8 cellular contexts compared by ENCODE assay signal in genomic region chr12:124567673-124568373, GRCh38. TPM values are rescaled to one million over a fixed set of nuclear protein-coding genes. Genes with fewer than 3 reads are reported as not detected.
DNase-seq lines count a peak whose midpoint lies in the region; ATAC-seq and TF ChIP-seq lines count a peak whose summit lies in the region.

No MANE protein-coding gene starts in this region.

- H3K4me2 ChIP-seq in DND-41 (ENCODE audit: insufficient read depth, low read length) (peak overlapping the region; percentile 82), GM23338 (peak overlapping the region; percentile 95)

- H3K9ac ChIP-seq in DND-41 (ENCODE audit: low read depth, low read length): peak overlapping the region; percentile 79

- H3K4me3 ChIP-seq in DND-41 (ENCODE audit: low read depth in 1 of 2, low read length in 2 of 2) (peak overlapping the region; percentile 19 to 58; a peak in 3 of 4 replicates), GM23338 (peak overlapping the region; percentile 84), neuron (ENCODE audit: low read length) (peak overlapping the region; percentile 55)

- peak overlapping the region; percentile 87 for H3K27ac ChIP-seq in DND-41 (ENCODE audit: low read length)
- peak overlapping the region; percentile 78; the same call in 1 of the 2 replicates for H3K27ac ChIP-seq in GM23338 (ENCODE audit: low read depth)
- no peak overlapping the region for H3K27ac ChIP-seq in foreskin keratinocyte

- DNase-seq in DND-41 (peak; percentile 91), GM23338 (ENCODE audit: low spot score) (peak; percentile 75), LoVo (ENCODE audit: low spot score) (peak; percentile 87), SIG-M5 treated with dmso at 0.1 percent for 504 hours (lab: John Stamatoyannopoulos, UW; ENCODE audit: unreplicated experiment) (peak; percentile 85), foreskin keratinocyte (peak in 1 of 2 donors; percentile 68), stromal cell of bone marrow (ENCODE audit: low read depth) (peak; percentile 91)
- peak; percentile 48 to 80 (median 54) for DNase-seq in activated naive CD4-positive, alpha-beta T cell (lab: John Stamatoyannopoulos, UW)

- H3K9me2 ChIP-seq in GM23338 (ENCODE audit: insufficient read depth): no peaks in the 10 kb centered on the region

- H4K20me1 ChIP-seq in DND-41 (ENCODE audit: insufficient read depth, low read length): peaks cover 36% of the 10 kb centered on the region
- peaks cover 23% of the 10 kb centered on the region for H4K20me1 ChIP-seq in GM23338 (replicated peaks; ENCODE audit: insufficient read depth)

- H3K79me2 ChIP-seq in DND-41 (ENCODE audit: insufficient read depth, low read length) (peaks cover 44% of the 10 kb centered on the region), GM23338 (replicated peaks; ENCODE audit: insufficient read depth) (peaks cover 40% of the 10 kb centered on the region)

- TF ChIP-seq CTCF in DND-41 (IDR thresholded peaks at IDR 0.05; ENCODE audit: borderline replicate concordance, extremely low read depth, low read length, poor library complexity, severe bottlenecking): peak; percentile 36
- TF ChIP-seq CTCF in GM23338 (conservative IDR thresholded peaks at IDR 0.05; ENCODE audit: low read depth in 2 of 2): peak in 1 of 2 experiments; percentile 24; a peak in 1 of 4 replicates
- peak; percentile 10 for TF ChIP-seq CTCF in foreskin keratinocyte (conservative IDR thresholded peaks at IDR 0.05)

- peaks cover 15% of the 10 kb centered on the region for H3K27me3 Mint-ChIP-seq in GM23338 (ENCODE audit: insufficient read depth, low read depth, poor library complexity)

- peaks cover 39% of the 10 kb centered on the region for H3K4me1 Mint-ChIP-seq in GM23338

- H3K4me1 ChIP-seq in DND-41 (ENCODE audit: insufficient read depth, low read length) (peaks cover 32% of the 10 kb centered on the region), GM23338 (ENCODE audit: insufficient read depth) (peaks cover 41% of the 10 kb centered on the region), foreskin keratinocyte (peaks cover 22% of the 10 kb centered on the region), neuron (ENCODE audit: insufficient read depth, low read length) (peaks cover 34% of the 10 kb centered on the region)

- peak overlapping the region; percentile 76 for H3K27ac Mint-ChIP-seq in GM23338

- no peaks in the 10 kb centered on the region for H3K9me3 ChIP-seq in DND-41 (ENCODE audit: insufficient read depth, low read length, severe bottlenecking)
- H3K9me3 ChIP-seq in neuron (ENCODE audit: low read length): no peaks in the 10 kb centered on the region

- no peaks in the 10 kb centered on the region for H3K27me3 ChIP-seq in DND-41 (ENCODE audit: insufficient read depth, low read length, poor library complexity)
- H3K27me3 ChIP-seq in GM23338 (ENCODE audit: insufficient read depth): no peaks in the 10 kb centered on the region
- H3K27me3 ChIP-seq in foreskin keratinocyte: no peaks in the 10 kb centered on the region
- peaks cover 8% of the 10 kb centered on the region for H3K27me3 ChIP-seq in neuron (ENCODE audit: insufficient read depth, low read length)

- no peaks in the 10 kb centered on the region for H3K9me3 Mint-ChIP-seq in GM23338

- ATAC-seq in DND-41 (ENCODE audit: insufficient read depth, low read depth) (peak; percentile 62), GM23338 (peak; percentile 6), foreskin keratinocyte (peak; percentile 58)

- H3F3A ChIP-seq in GM23338 (replicated peaks; ENCODE audit: low read depth): peaks cover 18% of the 10 kb centered on the region; the same call in 1 of the 2 replicates

- H3K36me3 ChIP-seq in DND-41 (ENCODE audit: insufficient read depth, low read length) (no peaks in the 10 kb centered on the region; the same call in 1 of the 2 replicates), GM23338 (ENCODE audit: insufficient read depth) (no peaks in the 10 kb centered on the region), neuron (ENCODE audit: insufficient read depth, low read length) (no peaks in the 10 kb centered on the region)

- no peaks in the 10 kb centered on the region for H3K36me3 Mint-ChIP-seq in GM23338 (ENCODE audit: low read depth)

- H2AFZ ChIP-seq in DND-41 (ENCODE audit: low read depth, low read length) (peak overlapping the region; percentile 85), GM23338 (peak overlapping the region; percentile 86; the same call in 1 of the 2 replicates), neuron (ENCODE audit: low read depth, low read length) (peak overlapping the region; percentile 87)

- peak overlapping the region; percentile 77 for H3K4me3 Mint-ChIP-seq in GM23338

TF ChIP-seq in GM23338, 12 proteins besides CTCF, POLR2A, EP300 and RAD21:
- no peak for TF ChIP-seq ZNF462 (CRISPR knock-in tag; IDR thresholded peaks at IDR 0.05)
- TF ChIP-seq POLR2AphosphoS5 (IDR thresholded peaks at IDR 0.05; ENCODE audit: low read depth): 0 out of 2 replicates have a peak, but pooled peaks have one; percentile 18

RNA-seq across cellular contexts. Expression of gene NCOR2, which starts 0.4 kb away (rescaled TPM):
- total RNA-seq in GM23338 (2014; rRNA removed; shearing (Covaris generic)): 180 and 190 TPM in 2 replicates
- polyA plus RNA-seq in GM23338 (2016; fragmentation: Nextera tagmentation; extraction: Ambion mirVana) (69.6 and 76.5 TPM in 2 replicates), foreskin keratinocyte (32.1 and 38.1 TPM in 2 replicates)
- total RNA-seq in foreskin keratinocyte: 49.8 and 61.0 TPM in 2 replicates

Comparison
In these comparisons a context has a peak if more than half of its experiments do, and no peak if none do; other contexts are left out.
1. ATAC-seq: peak in every context shown above with its lines; median percentile 62 in DND-41; 58 in foreskin keratinocyte; 6 in GM23338.